34 cellular contexts compared by ENCODE assay signal in the genomic region with DNA sequence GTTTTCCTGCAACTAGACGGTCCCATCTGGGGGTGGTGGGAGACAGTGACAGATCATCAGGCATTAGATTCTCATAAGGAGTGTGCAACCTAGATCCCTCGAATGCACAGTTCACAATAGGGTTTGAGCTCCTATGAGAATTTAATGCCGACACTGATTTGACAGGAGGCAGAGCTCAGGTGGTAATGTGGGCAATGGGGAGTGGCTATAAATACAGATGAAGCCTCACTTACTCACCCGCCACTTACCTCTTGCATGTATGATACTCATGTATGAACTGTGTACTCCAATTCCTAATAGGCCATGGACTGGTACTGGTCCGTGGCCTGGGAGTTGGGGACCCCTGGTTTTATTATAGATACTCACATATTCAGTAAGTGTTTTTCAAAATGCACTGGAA.
"Had no signal": no experiment of that assay in that cellular context is flagged by ENCODE, and none has a peak within 500 bp of the region (broad histone marks: within the 10 kb centered on the region; RNA-seq: fewer than 3 reads in every experiment).

No MANE protein-coding gene starts in this region.

- H3K27ac ChIP-seq: KMS-11 had no signal

- DNase-seq: Karpas-422, Kasumi-1, KG1, MG63, MM.1S, MV-4-11, NCI-H1048, NCI-H1092, NCI-H1092 treated with DMSO at 0.1 percent for 48 hours, NCI-H1105, NCI-H1105 treated with DMSO at 0.1 percent for 48 hours, NCI-H1417, NCI-H1417 treated with DMSO at 0.1 percent for 48 hours, NCI-H1436, NCI-H1436 treated with DMSO at 0.1 percent for 48 hours, NCI-H146, NCI-H1694, NCI-H1694 treated with DMSO at 0.1 percent for 48 hours, NCI-H187, NCI-H187 treated with DMSO at 0.1 percent for 48 hours, NCI-H1930, NCI-H2029, NCI-H2029 treated with DMSO at 0.1 percent for 48 hours, NCI-H2081, NCI-H2081 treated with DMSO at 0.1 percent for 48 hours, NCI-H2107, NCI-H2171, NCI-H2171 treated with DMSO at 0.1 percent for 48 hours, NCI-H2227 treated with DMSO at 0.1 percent for 48 hours, NCI-H226, NCI-H345, NCI-H446, NCI-H446 treated with DMSO at 0.1 percent for 48 hours had no signal

- H3K36me3 ChIP-seq: MG63 had no signal

- H3K9me3 ChIP-seq: MG63 had no signal

- H3K4me3 ChIP-seq: MG63 had no signal

- H3K27me3 ChIP-seq: MG63 had no signal
